Comparison of ENCODE assay signal across 8 cellular contexts in the genomic region with DNA sequence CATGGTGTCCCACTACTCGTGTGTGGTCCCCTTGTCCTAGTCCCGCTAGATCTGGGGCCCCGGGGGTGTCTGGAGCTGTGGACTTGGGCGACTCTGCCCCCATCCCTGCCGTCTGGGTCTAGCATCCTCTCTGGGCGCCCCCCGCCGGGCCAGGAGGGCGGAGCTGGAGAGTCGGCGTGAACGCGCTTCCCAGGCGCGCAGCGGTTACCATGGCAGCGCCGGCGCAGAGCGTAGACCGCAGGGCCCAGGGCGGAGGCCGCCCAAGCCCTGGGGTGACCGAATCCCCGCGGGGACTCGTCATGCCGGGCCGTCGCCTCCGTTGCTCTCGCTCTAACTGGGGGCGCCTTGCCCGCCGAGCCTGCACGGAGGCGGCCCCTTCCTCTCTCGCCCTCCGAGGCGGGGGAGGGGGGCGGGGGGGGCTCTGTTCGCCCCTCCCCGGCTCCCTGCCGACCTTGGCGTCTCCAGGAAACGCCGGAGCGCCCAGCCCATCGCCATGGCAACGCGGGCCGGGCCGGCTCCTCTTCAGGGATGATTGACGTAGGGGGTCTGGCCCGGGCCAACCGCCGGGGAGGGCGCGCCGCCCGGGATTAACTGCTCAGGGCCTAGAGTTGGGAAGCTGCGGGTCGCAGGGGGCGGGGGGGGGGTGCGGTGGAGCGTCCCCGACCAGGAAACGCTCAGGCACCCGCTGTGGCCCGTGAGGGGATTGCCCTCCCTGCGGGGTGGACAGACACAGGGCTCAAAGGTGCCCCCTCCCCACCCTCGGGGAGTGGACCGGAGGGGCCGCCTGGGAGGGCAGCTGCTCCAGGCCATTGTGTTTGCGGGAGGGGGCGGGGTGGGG. TPM values are rescaled to one million over a fixed set of nuclear protein-coding genes. Genes with fewer than 3 reads are reported as not detected.
DNase-seq lines count a peak whose midpoint lies in the region; ATAC-seq and TF ChIP-seq lines count a peak whose summit lies in the region.

No MANE protein-coding gene starts in this region.

- DNase-seq in AG20443 (ENCODE audit: low spot score) (peak; percentile 95), adrenal gland (peak; percentile 80 to 94 (median 85)), right atrium auricular region (ENCODE audit: low spot score) (peak; percentile 78), retinal pigment epithelial cell (ENCODE audit: low read depth) (no peak)

- no peaks in the 10 kb centered on the region for H3K79me2 ChIP-seq in SU-DHL-6 (ENCODE audit: insufficient read depth, low read length)

- H3K9me3 ChIP-seq in HUES48 (ENCODE audit: control insufficient read depth, insufficient read depth, low read length) (no peaks in the 10 kb centered on the region), SU-DHL-6 (ENCODE audit: insufficient read depth, low read length) (no peaks in the 10 kb centered on the region), adrenal gland (replicated peaks in 1 of 3) (no peaks in the 10 kb centered on the region), right atrium auricular region (no peaks in the 10 kb centered on the region)

- no peaks in the 10 kb centered on the region for H3K36me3 ChIP-seq in HUES48 (ENCODE audit: control insufficient read depth, insufficient read depth, low read length)
- no peaks in the 10 kb centered on the region for H3K36me3 ChIP-seq in SU-DHL-6 (ENCODE audit: low read length)
- no peaks in the 10 kb centered on the region for H3K36me3 ChIP-seq in adrenal gland (replicated peaks in 1 of 2)
- no peaks in the 10 kb centered on the region for H3K36me3 ChIP-seq in right atrium auricular region

- H3K27ac ChIP-seq in HUES48 (ENCODE audit: low read depth, low read length) = peak overlapping the region; percentile 78
- no peak overlapping the region for H3K27ac ChIP-seq in SU-DHL-6 (ENCODE audit: low read depth, low read length)
- peak overlapping the region in 4 of 5 donors; percentile 40 to 81 (median 67) for H3K27ac ChIP-seq in adrenal gland
- peak overlapping the region; percentile 63 to 79 for H3K27ac ChIP-seq in right atrium auricular region

- H3K4me1 ChIP-seq in HUES48 (ENCODE audit: control insufficient read depth, insufficient read depth, low read length) = peaks cover 14% of the 10 kb centered on the region
- peaks cover 24 to 49% of the 10 kb centered on the region in 2 donors for H3K4me1 ChIP-seq in adrenal gland (replicated peaks in 1 of 2)
- peaks cover 0 to 69% of the 10 kb centered on the region in 2 donors for H3K4me1 ChIP-seq in right atrium auricular region

- intact Hi-C loops in adrenal gland (cut with DNase I) = no loop called here

- peak overlapping the region; percentile 52 for H3K4me2 ChIP-seq in SU-DHL-6 (ENCODE audit: low read depth, low read length, poor library complexity, severe bottlenecking)

- no peak overlapping the region for H2AFZ ChIP-seq in SU-DHL-6 (ENCODE audit: low read depth, low read length, severe bottlenecking)

- ATAC-seq in GM19397 (IDR thresholded peaks at IDR 0.05; ENCODE audit: unreplicated experiment) = peak; percentile 65
- ATAC-seq in GM19328 (IDR thresholded peaks at IDR 0.05; ENCODE audit: unreplicated experiment) = no peak

- no peaks in the 10 kb centered on the region for H3F3A ChIP-seq in SU-DHL-6 (ENCODE audit: insufficient read depth)

- no peaks in the 10 kb centered on the region for H4K20me1 ChIP-seq in SU-DHL-6 (ENCODE audit: low read depth, low read length)

- no peak for TF ChIP-seq CTCF in SU-DHL-6 (IDR thresholded peaks at IDR 0.05; ENCODE audit: insufficient read depth, low read length, poor library complexity, severe bottlenecking)
- TF ChIP-seq CTCF in adrenal gland (IDR thresholded peaks at IDR 0.05) = no peak
- TF ChIP-seq CTCF in right atrium auricular region (IDR thresholded peaks at IDR 0.05) = no peak
- no peak for TF ChIP-seq CTCF in retinal pigment epithelial cell (conservative IDR thresholded peaks at IDR 0.05; ENCODE audit: low read depth, low read length)

- H3K27me3 ChIP-seq in HUES48 (ENCODE audit: control insufficient read depth, insufficient read depth, low read length) = no peaks in the 10 kb centered on the region
- H3K27me3 ChIP-seq in SU-DHL-6 (ENCODE audit: low read length) = no peaks in the 10 kb centered on the region
- no peaks in the 10 kb centered on the region for H3K27me3 ChIP-seq in adrenal gland
- H3K27me3 ChIP-seq in right atrium auricular region = no peaks in the 10 kb centered on the region

- no peaks in the 10 kb centered on the region for H3K9me2 ChIP-seq in SU-DHL-6 (replicated peaks; ENCODE audit: insufficient read depth, low read length)

- H3K4me3 ChIP-seq in HUES48 (ENCODE audit: low read depth, low read length) (peak overlapping the region; percentile 73), SU-DHL-6 (ENCODE audit: insufficient read depth, low read length, poor library complexity, severe bottlenecking) (peak overlapping the region; percentile 2), adrenal gland (peak overlapping the region in 2 of 4 donors; percentile 16 to 25), right atrium auricular region (peak overlapping the region; percentile 27 to 55), retinal pigment epithelial cell (ENCODE audit: low read length) (peak overlapping the region; percentile 15)

- 3 to 6% (median 4%) methylated on average over 6 to 75 of the region's 76 CpGs; no CpG with 5 or more reads in 1 of the 4 donors for WGBS in adrenal gland, 4 donors

- peak in 1 of 2 donors; percentile 44 for TF ChIP-seq POLR2A in adrenal gland (IDR thresholded peaks at IDR 0.05)

- H3K9ac ChIP-seq in HUES48 (ENCODE audit: low read depth, low read length) (no peak overlapping the region), SU-DHL-6 (ENCODE audit: low read length) (no peak overlapping the region)

RNA-seq across cellular contexts. Expression of gene ISYNA1, which starts 8.9 kb away (rescaled TPM):
- 100 to 1,000 TPM in 3 of 8 donors, 10 to 100 TPM in 5; 32.3 to 211 (median 78.7) TPM for total RNA-seq in adrenal gland
- polyA plus RNA-seq in adrenal gland = 100 to 1,000 TPM in 2 of 3 donors, 1 to 10 TPM in 1; 3.2 to 313 (median 125) TPM
- 10 to 100 TPM; 24.1 to 49.4 TPM for total RNA-seq in right atrium auricular region

RNA-seq across cellular contexts. Expression of gene SSBP4, which starts 9.9 kb away (rescaled TPM):
- total RNA-seq in adrenal gland (100 to 1,000 TPM in 1 of 8 donors, 10 to 100 TPM in 7; 38.9 to 119 (median 73.7) TPM), right atrium auricular region (10 to 100 TPM; 31.7 to 59.5 TPM)
- 100 to 1,000 TPM in 2 of 3 donors, 1 to 10 TPM in 1; 9.1 to 160 (median 136) TPM for polyA plus RNA-seq in adrenal gland

RNA-seq across cellular contexts. Expression of gene LRRC25, which starts 31.6 kb away (rescaled TPM):
- total RNA-seq in adrenal gland (10 to 100 TPM in 7 of 8 donors, 1 to 10 TPM in 1; 8.7 to 38.2 (median 22.5) TPM), right atrium auricular region (1 to 10 TPM; 2.6 to 6.8 TPM)
- polyA plus RNA-seq in adrenal gland = 10 to 100 TPM in 1 of 3 donors, 1 to 10 TPM in 2; 5.1 to 18.4 (median 8.5) TPM

RNA-seq across cellular contexts. Expression of gene GDF15, which starts 43.1 kb away (rescaled TPM):
- total RNA-seq in adrenal gland (10 to 100 TPM in 4 of 8 donors, 1 to 10 TPM in 3, under 1 TPM in 1; 0.90 to 29.2 (median 9.0) TPM), right atrium auricular region (1 to 10 TPM; 1.1 to 2.7 TPM)
- 1 to 10 TPM in 2 of 3 donors, under 1 TPM in 1; 0.33 to 5.3 (median 2.6) TPM for polyA plus RNA-seq in adrenal gland
